ENCODE assay signal across 9 cellular contexts in the genomic region with DNA sequence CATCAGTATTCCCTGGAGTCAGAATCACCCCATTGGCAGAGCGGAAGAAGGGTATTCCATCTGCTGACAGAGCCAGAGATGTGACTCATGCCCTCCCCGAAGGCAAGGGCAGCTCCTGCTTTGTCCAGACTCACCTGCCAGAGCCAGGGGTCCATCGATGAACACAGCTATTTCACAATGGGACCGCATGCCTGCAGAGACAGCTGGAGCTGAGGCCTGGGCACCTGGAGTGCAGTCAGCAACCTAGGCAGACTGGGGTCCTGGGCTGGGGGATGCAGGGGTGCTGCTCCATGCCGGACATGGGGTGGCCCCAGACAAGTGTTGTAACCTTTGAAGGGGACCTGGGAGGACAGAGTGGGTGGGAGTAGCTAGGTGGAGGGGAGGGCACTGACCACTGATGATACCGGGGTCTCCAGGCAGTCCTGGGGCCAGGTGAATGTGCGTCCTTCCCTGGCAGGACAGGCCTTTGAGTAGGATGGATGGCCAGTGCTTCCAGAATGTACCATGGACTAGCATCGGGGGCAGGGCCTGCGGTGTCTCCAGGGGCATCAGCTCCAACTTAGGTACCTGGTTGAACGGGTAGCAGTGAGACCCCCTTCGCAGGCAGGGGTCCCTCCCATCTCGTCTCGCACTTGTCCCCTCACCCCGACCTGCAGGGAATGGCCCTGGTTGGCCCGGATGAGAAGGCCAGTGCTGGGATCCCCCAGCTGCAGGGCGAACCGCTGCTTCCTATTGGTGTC. TPM values are rescaled to one million over a fixed set of nuclear protein-coding genes. Genes with fewer than 3 reads are reported as not detected.
DNase-seq lines count a peak whose midpoint lies in the region; ATAC-seq, FAIRE-seq and TF ChIP-seq lines count a peak whose summit lies in the region.
"Had no signal": no experiment of that assay in that cellular context is flagged by ENCODE, and none has a peak within 500 bp of the region (broad histone marks: within the 10 kb centered on the region; RNA-seq: fewer than 3 reads in every experiment).

No MANE protein-coding gene starts in this region.

- intact Hi-C loops in dendritic cell treated with granulocyte-macrophage colony-stimulating factor and Interleukin-4, amounts not matched to agents 40 ng/mL and 50 ng/mL, for 4 days (cut with micrococcal nuclease), result no loop called here
- intact Hi-C loops in psoas muscle (cut with DNase I), result no loop called here

- no peaks in the 10 kb centered on the region for H3K9me3 ChIP-seq in OCI-LY1 (ENCODE audit: low read length)
- H3K9me3 ChIP-seq in psoas muscle, result no peaks in the 10 kb centered on the region

- H3K27me3 Mint-ChIP-seq in dendritic cell treated with granulocyte-macrophage colony-stimulating factor and Interleukin-4, amounts not matched to agents 40 ng/mL and 50 ng/mL, for 4 days, result no peaks in the 10 kb centered on the region

- ATAC-seq in psoas muscle, result no peak

- H3K9ac ChIP-seq in OCI-LY1 (ENCODE audit: low read length), result no peak overlapping the region; the same call in 1 of the 2 replicates

- H3K27me3 ChIP-seq in OCI-LY1 (ENCODE audit: insufficient read depth, low read length) (no peaks in the 10 kb centered on the region), psoas muscle (ENCODE audit: insufficient read depth in 3 of 3, low read length in 2 of 3) (no peaks in the 10 kb centered on the region)

- no peak overlapping the region for H3K4me3 Mint-ChIP-seq in dendritic cell treated with granulocyte-macrophage colony-stimulating factor and Interleukin-4, amounts not matched to agents 40 ng/mL and 50 ng/mL, for 4 days

- H3F3A ChIP-seq in OCI-LY1 (ENCODE audit: insufficient read depth, low read length), result no peaks in the 10 kb centered on the region

- DNase-seq in GM12865 (ENCODE audit: low read depth) (no peak), psoas muscle (no peak), inferior parietal cortex (ENCODE audit: extremely low spot score) (no peak), AG20443 (ENCODE audit: low spot score) (no peak), GM19239 (ENCODE audit: insufficient read length, low spot score) (no peak)
- DNase-seq: activated effector memory CD4-positive, alpha-beta T cell treated with Interleukin-2 at 50 U/mL for 16 hours had no signal

- H3K9me2 ChIP-seq in OCI-LY1 (ENCODE audit: low read depth, low read length), result no peaks in the 10 kb centered on the region

- H3K4me2 ChIP-seq in OCI-LY1 (ENCODE audit: low read length), result peak overlapping the region; percentile 94; the same call in 1 of the 2 replicates

- H3K79me2 ChIP-seq in OCI-LY1 (ENCODE audit: insufficient read depth, low read length), result no peaks in the 10 kb centered on the region

- no peak for FAIRE-seq in GM19239 (lab: Jason Lieb, UNC)

- H3K27ac ChIP-seq in OCI-LY1 (ENCODE audit: low read depth, low read length, poor library complexity, severe bottlenecking), result peak overlapping the region; percentile 5
- peak overlapping the region; percentile 91 for H3K27ac ChIP-seq in psoas muscle
- H3K27ac ChIP-seq: PC-9 had no signal

- H3K4me1 Mint-ChIP-seq in dendritic cell treated with granulocyte-macrophage colony-stimulating factor and Interleukin-4, amounts not matched to agents 40 ng/mL and 50 ng/mL, for 4 days (ENCODE audit: low read depth), result peaks cover 56% of the 10 kb centered on the region

- TF ChIP-seq CTCF in GM12865 (IDR thresholded peaks at IDR 0.05; ENCODE audit: insufficient read depth, low read depth, low read length, missing control alignments) (no peak), OCI-LY1 (IDR thresholded peaks at IDR 0.05; ENCODE audit: low read length) (no peak), psoas muscle (IDR thresholded peaks at IDR 0.05) (no peak)

- H3K36me3 ChIP-seq in OCI-LY1 (ENCODE audit: insufficient read depth, low read length), result peaks cover 41% of the 10 kb centered on the region
- H3K36me3 ChIP-seq in psoas muscle (ENCODE audit: insufficient read depth in 1 of 2, low read depth in 1 of 2), result peaks cover 0 to 32% of the 10 kb centered on the region in 2 donors

- H3K36me3 Mint-ChIP-seq in dendritic cell treated with granulocyte-macrophage colony-stimulating factor and Interleukin-4, amounts not matched to agents 40 ng/mL and 50 ng/mL, for 4 days (ENCODE audit: low read depth), result peaks cover 63% of the 10 kb centered on the region

- WGBS in psoas muscle, 3 donors, result 83 to 86% (median 83%) methylated on average over 17 of the region's 17 CpGs

- H4K20me1 ChIP-seq in OCI-LY1 (ENCODE audit: insufficient read depth, low read length), result no peaks in the 10 kb centered on the region

- H2AFZ ChIP-seq in OCI-LY1 (ENCODE audit: low read length), result no peak overlapping the region
- H2AFZ ChIP-seq: PC-9 had no signal

- H3K4me1 ChIP-seq in OCI-LY1 (ENCODE audit: insufficient read depth, low read length, severe bottlenecking), result peaks cover 36% of the 10 kb centered on the region
- H3K4me1 ChIP-seq in psoas muscle, result peaks cover 42% of the 10 kb centered on the region

- no peaks in the 10 kb centered on the region for H3K9me3 Mint-ChIP-seq in dendritic cell treated with granulocyte-macrophage colony-stimulating factor and Interleukin-4, amounts not matched to agents 40 ng/mL and 50 ng/mL, for 4 days

- peak overlapping the region; percentile 94 for H3K4me3 ChIP-seq in GM12865 (ENCODE audit: low read depth, low read length)
- peak overlapping the region; percentile 90 for H3K4me3 ChIP-seq in OCI-LY1 (ENCODE audit: low read depth, low read length, poor library complexity, severe bottlenecking)
- peak overlapping the region; percentile 74 for H3K4me3 ChIP-seq in psoas muscle

- H3K27ac Mint-ChIP-seq in dendritic cell treated with granulocyte-macrophage colony-stimulating factor and Interleukin-4, amounts not matched to agents 40 ng/mL and 50 ng/mL, for 4 days, result peak overlapping the region; percentile 92

RNA-seq across cellular contexts. Expression of a gene that starts 1.7 kb away (rescaled TPM):
- 100 to 1,000 TPM in 1 of 4 donors, 10 to 100 TPM in 3; 49.6 to 131 (median 92.5) TPM for total RNA-seq in psoas muscle
- 100 to 1,000 TPM in 2 of 3 donors, 10 to 100 TPM in 1; 88.9 to 109 (median 103) TPM for polyA plus RNA-seq in psoas muscle

RNA-seq across cellular contexts. Expression of a gene that starts 1.8 kb away (rescaled TPM):
- total RNA-seq in psoas muscle, result 10 to 100 TPM; 39.6 to 59.3 (median 49.6) TPM
- polyA plus RNA-seq in psoas muscle, result 10 to 100 TPM; 31.6 to 56.0 (median 43.0) TPM

RNA-seq across cellular contexts. Expression of a gene that starts 6.0 kb away (rescaled TPM):
- 10 to 100 TPM; 22.9 to 45.8 (median 30.5) TPM for total RNA-seq in psoas muscle
- 10 to 100 TPM; 29.3 to 39.7 (median 29.6) TPM for polyA plus RNA-seq in psoas muscle

RNA-seq across cellular contexts. Expression of a gene that starts 10.1 kb away (rescaled TPM):
- total RNA-seq in psoas muscle, result 100 to 1,000 TPM in 2 of 4 donors, 10 to 100 TPM in 2; 77.0 to 125 (median 103) TPM
- 100 to 1,000 TPM in 1 of 3 donors, 10 to 100 TPM in 2; 80.4 to 104 (median 100.0) TPM for polyA plus RNA-seq in psoas muscle

RNA-seq across cellular contexts. Expression of a gene that starts 16.6 kb away (rescaled TPM):
- total RNA-seq in psoas muscle, result 10 to 100 TPM; 17.8 to 26.6 (median 22.3) TPM
- polyA plus RNA-seq in psoas muscle, result 100 to 1,000 TPM in 1 of 3 donors, 10 to 100 TPM in 2; 45.4 to 228 (median 85.1) TPM
